11 cellular contexts compared by ENCODE assay signal in the genomic region with DNA sequence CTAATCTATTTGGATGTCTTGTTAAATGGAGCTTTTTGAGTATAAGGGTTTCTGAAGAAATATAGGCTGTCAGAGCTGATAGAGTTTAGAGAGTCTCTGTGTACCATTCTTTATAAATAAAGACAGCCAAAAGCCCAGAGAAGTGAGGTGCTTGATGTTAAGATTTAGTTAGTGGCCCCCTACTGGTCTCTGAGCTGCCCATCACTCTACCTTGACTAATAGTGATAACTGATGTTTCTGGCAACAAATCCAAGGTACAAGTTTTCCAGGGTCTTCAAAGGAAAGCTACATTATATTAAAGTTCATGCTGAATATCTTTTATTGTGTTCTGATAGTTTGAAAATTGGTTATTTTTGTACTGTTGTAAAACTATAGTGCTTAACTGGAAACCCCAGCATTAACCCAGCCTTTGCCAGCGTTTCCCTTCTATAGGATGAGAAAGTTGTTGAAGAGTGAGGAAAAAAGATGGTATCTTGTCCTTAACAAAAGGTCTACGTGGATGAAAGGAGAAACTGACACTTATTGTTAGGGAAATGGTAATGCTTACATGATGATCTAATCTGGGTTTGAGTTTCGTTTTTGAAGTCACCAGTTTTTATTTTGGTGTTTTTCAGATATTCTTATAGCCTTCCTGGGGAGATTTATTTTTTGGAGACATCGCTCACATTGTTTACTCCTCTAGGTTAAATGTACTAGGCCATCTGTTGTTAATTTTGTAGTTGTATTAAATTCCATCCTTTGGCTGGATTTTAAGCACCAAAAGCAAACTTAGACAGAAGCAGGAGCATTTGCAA.
DNase-seq lines count a peak whose midpoint lies in the region; ATAC-seq and TF ChIP-seq lines count a peak whose summit lies in the region.
"Had no signal": no experiment of that assay in that cellular context is flagged by ENCODE, and none has a peak within 500 bp of the region (broad histone marks: within the 10 kb centered on the region; RNA-seq: fewer than 3 reads in every experiment).

No MANE protein-coding gene starts in this region.

- H3K9me3 ChIP-seq in DOHH2 (ENCODE audit: control insufficient read depth, insufficient read depth, low read length): no peaks in the 10 kb centered on the region
- H3K9me3 ChIP-seq in neural progenitor cell (ENCODE audit: low read depth): no peaks in the 10 kb centered on the region
- H3K9me3 ChIP-seq: tibial artery had no signal

- no peaks in the 10 kb centered on the region for H3K9me3 Mint-ChIP-seq in neural progenitor cell
- H3K9me3 Mint-ChIP-seq in activated T-helper 2 cell treated with anti-CD3 and anti-CD28 coated beads, Interferon-gamma antibody, Interleukin-2, Interleukin-4, amounts not matched to agents 10 μg/mL and 5 μg/mL and 100 μg/mL, durations not matched to agents 14 hours and 24 hours and 36 hours: no peaks in the 10 kb centered on the region
- H3K9me3 Mint-ChIP-seq: activated T-cell treated with anti-CD3 and anti-CD28 coated beads, Interleukin-2, amount 50 U/mL, for 4 hours had no signal

- peak; percentile 37 for ATAC-seq in HG02938 (IDR thresholded peaks at IDR 0.05; ENCODE audit: unreplicated experiment)
- ATAC-seq in GM21526 (IDR thresholded peaks at IDR 0.05; ENCODE audit: low FRiP score, unreplicated experiment): no peak
- no peak for ATAC-seq in GM21723 (IDR thresholded peaks at IDR 0.05; ENCODE audit: unreplicated experiment)
- no peak for ATAC-seq in GM18858 (IDR thresholded peaks at IDR 0.05; ENCODE audit: unreplicated experiment)
- ATAC-seq: activated T-cell treated with anti-CD3 and anti-CD28 coated beads, Interleukin-2, amount 50 U/mL, for 4 hours had no signal

- H3K4me2 ChIP-seq in DOHH2 (ENCODE audit: low read length): no peak overlapping the region
- no peak overlapping the region for H3K4me2 ChIP-seq in neural progenitor cell

- no peak overlapping the region for H3K27ac ChIP-seq in DOHH2 (ENCODE audit: low read depth, low read length)
- no peak overlapping the region for H3K27ac ChIP-seq in neural progenitor cell
- H3K27ac ChIP-seq: tibial artery had no signal

- H3K9me2 ChIP-seq in DOHH2 (replicated peaks; ENCODE audit: control insufficient read depth, low read length): no peaks in the 10 kb centered on the region

- DNase-seq in astrocyte of the cerebellum (ENCODE audit: low read depth): no peak
- DNase-seq in neural progenitor cell (ENCODE audit: low spot score): peak; percentile 25
- no peak for DNase-seq in activated T-helper 2 cell treated with anti-CD3 and anti-CD28 coated beads, Interferon-gamma antibody, Interleukin-2, Interleukin-4, amounts not matched to agents 10 μg/mL and 5 μg/mL and 100 μg/mL, durations not matched to agents 14 hours and 24 hours and 36 hours (ENCODE audit: low spot score)
- DNase-seq: activated T-cell treated with anti-CD3 and anti-CD28 coated beads, Interleukin-2, amount 50 U/mL, for 4 hours; kidney glomerular epithelial cell; tibial artery had no signal

- no peak overlapping the region for H3K27ac Mint-ChIP-seq in neural progenitor cell
- H3K27ac Mint-ChIP-seq in activated T-helper 2 cell treated with anti-CD3 and anti-CD28 coated beads, Interferon-gamma antibody, Interleukin-2, Interleukin-4, amounts not matched to agents 10 μg/mL and 5 μg/mL and 100 μg/mL, durations not matched to agents 14 hours and 24 hours and 36 hours: no peak overlapping the region

- in situ Hi-C loops in astrocyte of the cerebellum (cut with HindIII; ENCODE audit: low sequenced_read_pairs): no loop called here

- H3K79me2 ChIP-seq in DOHH2 (ENCODE audit: control insufficient read depth, low read length): peaks cover 96% of the 10 kb centered on the region
- H3K79me2 ChIP-seq in neural progenitor cell (ENCODE audit: low read depth): no peaks in the 10 kb centered on the region

- H3K27me3 ChIP-seq in DOHH2 (ENCODE audit: control insufficient read depth, low read length) (no peaks in the 10 kb centered on the region), neural progenitor cell (no peaks in the 10 kb centered on the region)
- H3K27me3 ChIP-seq: tibial artery had no signal

- H3K4me1 Mint-ChIP-seq in neural progenitor cell: peaks cover 40% of the 10 kb centered on the region
- no peaks in the 10 kb centered on the region for H3K4me1 Mint-ChIP-seq in activated T-helper 2 cell treated with anti-CD3 and anti-CD28 coated beads, Interferon-gamma antibody, Interleukin-2, Interleukin-4, amounts not matched to agents 10 μg/mL and 5 μg/mL and 100 μg/mL, durations not matched to agents 14 hours and 24 hours and 36 hours (ENCODE audit: low read depth)

- no peak overlapping the region for H3K4me3 Mint-ChIP-seq in neural progenitor cell
- H3K4me3 Mint-ChIP-seq in activated T-helper 2 cell treated with anti-CD3 and anti-CD28 coated beads, Interferon-gamma antibody, Interleukin-2, Interleukin-4, amounts not matched to agents 10 μg/mL and 5 μg/mL and 100 μg/mL, durations not matched to agents 14 hours and 24 hours and 36 hours (ENCODE audit: low read depth): no peak overlapping the region
- H3K4me3 Mint-ChIP-seq: activated T-cell treated with anti-CD3 and anti-CD28 coated beads, Interleukin-2, amount 50 U/mL, for 4 hours had no signal

- intact Hi-C loops in activated T-helper 2 cell treated with anti-CD3 and anti-CD28 coated beads, Interferon-gamma antibody, Interleukin-2, Interleukin-4, amounts not matched to agents 10 μg/mL and 5 μg/mL and 100 μg/mL, durations not matched to agents 14 hours and 24 hours and 36 hours (cut with micrococcal nuclease): no loop called here

- TF ChIP-seq CTCF in DOHH2 (IDR thresholded peaks at IDR 0.05; ENCODE audit: low read depth, low read length, poor library complexity, severe bottlenecking): peak; percentile 70
- peak; percentile 35 for TF ChIP-seq CTCF in astrocyte of the cerebellum (IDR thresholded peaks at IDR 0.05; ENCODE audit: low read depth, low read length, missing control alignments)
- peak; percentile 55 for TF ChIP-seq CTCF in neural progenitor cell (IDR thresholded peaks at IDR 0.05)

- H3K9ac ChIP-seq in neural progenitor cell: no peak overlapping the region

- peaks cover 2% of the 10 kb centered on the region for H3K27me3 Mint-ChIP-seq in neural progenitor cell (ENCODE audit: insufficient read depth, low read depth)
- no peaks in the 10 kb centered on the region for H3K27me3 Mint-ChIP-seq in activated T-helper 2 cell treated with anti-CD3 and anti-CD28 coated beads, Interferon-gamma antibody, Interleukin-2, Interleukin-4, amounts not matched to agents 10 μg/mL and 5 μg/mL and 100 μg/mL, durations not matched to agents 14 hours and 24 hours and 36 hours (ENCODE audit: low read depth)

- H3K4me3 ChIP-seq in DOHH2 (ENCODE audit: low read length): no peak overlapping the region
- no peak overlapping the region for H3K4me3 ChIP-seq in astrocyte of the cerebellum (ENCODE audit: low read depth, low read length)
- H3K4me3 ChIP-seq in neural progenitor cell: no peak overlapping the region
- H3K4me3 ChIP-seq: tibial artery had no signal

- no peak overlapping the region for H2AFZ ChIP-seq in neural progenitor cell (replicated peaks)

- peaks cover 3% of the 10 kb centered on the region for H3F3A ChIP-seq in DOHH2 (ENCODE audit: control insufficient read depth, insufficient read depth)
- H3F3A ChIP-seq in neural progenitor cell (ENCODE audit: low read depth): no peaks in the 10 kb centered on the region

- no peaks in the 10 kb centered on the region for H3K36me3 Mint-ChIP-seq in neural progenitor cell
- H3K36me3 Mint-ChIP-seq in activated T-helper 2 cell treated with anti-CD3 and anti-CD28 coated beads, Interferon-gamma antibody, Interleukin-2, Interleukin-4, amounts not matched to agents 10 μg/mL and 5 μg/mL and 100 μg/mL, durations not matched to agents 14 hours and 24 hours and 36 hours (ENCODE audit: low read depth): no peaks in the 10 kb centered on the region

- H3K4me1 ChIP-seq in DOHH2 (ENCODE audit: control insufficient read depth, low read length) (peaks cover 33% of the 10 kb centered on the region), neural progenitor cell (peaks cover 20% of the 10 kb centered on the region)

- H4K20me1 ChIP-seq in DOHH2 (ENCODE audit: control insufficient read depth, insufficient read depth, low read depth, low read length) (peaks cover 17% of the 10 kb centered on the region), neural progenitor cell (ENCODE audit: low read depth) (peaks cover 47% of the 10 kb centered on the region)

- H3K36me3 ChIP-seq in DOHH2 (ENCODE audit: control insufficient read depth, low read length): no peaks in the 10 kb centered on the region
- no peaks in the 10 kb centered on the region for H3K36me3 ChIP-seq in neural progenitor cell
- H3K36me3 ChIP-seq: tibial artery had no signal
